26 cellular contexts compared by ENCODE assay signal in the genomic region with DNA sequence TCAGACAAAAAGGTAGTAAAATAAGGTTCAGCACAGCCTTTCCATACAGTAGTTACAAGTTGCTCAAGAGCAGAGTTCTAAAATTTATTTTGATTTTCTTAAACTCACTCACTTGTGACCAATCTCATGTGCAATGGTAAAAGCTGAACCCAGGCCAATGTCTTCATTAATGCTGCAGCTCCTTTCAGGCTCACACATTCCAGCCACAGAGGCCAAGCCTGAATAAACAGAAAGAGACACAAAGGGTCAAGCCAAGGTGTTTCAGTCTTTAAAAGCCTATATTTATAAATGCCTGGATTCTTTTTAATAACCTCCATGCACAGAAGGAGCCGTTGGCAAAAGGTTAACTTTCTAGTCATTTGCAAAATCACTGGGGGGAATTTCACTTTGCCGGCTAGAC.
DNase-seq lines count a peak whose midpoint lies in the region; ATAC-seq, FAIRE-seq and TF ChIP-seq lines count a peak whose summit lies in the region.
"Had no signal": no experiment of that assay in that cellular context is flagged by ENCODE, and none has a peak within 500 bp of the region (broad histone marks: within the 10 kb centered on the region; RNA-seq: fewer than 3 reads in every experiment).

No MANE protein-coding gene starts in this region.

- no peak for TF ChIP-seq RAD21 in HepG2 (CRISPR knock-in tag; IDR thresholded peaks at IDR 0.05)

- ATAC-seq in HepG2, result peak; percentile 86
- no peak for ATAC-seq in right lobe of liver
- ATAC-seq in upper lobe of right lung, result no peak
- ATAC-seq: activated CD8-positive, alpha-beta T cell treated with anti-CD3 and anti-CD28 coated beads for 36 hours; activated T-cell treated with anti-CD3 and anti-CD28 coated beads, Interleukin-2, amount 50 U/mL, for 4 hours; heart right ventricle; natural killer cell treated with Interleukin-12 subunit alpha and Interleukin-12 subunit beta and Interleukin-15 and Interleukin-18, amount 100 ng/mL, for 72 hours; stimulated activated effector memory CD8-positive, alpha-beta T cell treated with anti-CD3 and anti-CD28 coated beads, Interleukin-12 subunit alpha, Interleukin-12 subunit beta, amount 100 ng/mL, for 72 hours had no signal

- FAIRE-seq in HepG2 (lab: Jason Lieb, UNC), result no peak
- FAIRE-seq: A204.1 had no signal

- H3K27ac ChIP-seq in HepG2 (ENCODE audit: extremely low read length, insufficient read depth, low read length), result peak overlapping the region; percentile 23
- H3K27ac ChIP-seq in right lobe of liver, result no peak overlapping the region
- no peak overlapping the region for H3K27ac ChIP-seq in upper lobe of right lung
- H3K27ac ChIP-seq: heart right ventricle, SJSA1, thoracic aorta had no signal

- H3K4me1 Mint-ChIP-seq in chondrocyte (ENCODE audit: low read depth), result peaks cover 51% of the 10 kb centered on the region
- H3K4me1 Mint-ChIP-seq: activated naive CD4-positive, alpha-beta T cell treated with anti-CD3 and anti-CD28 coated beads, Interleukin-2, amount 50 U/mL, for 24 hours; CD14-positive monocyte; IgD-negative memory B cell; stimulated activated effector memory CD8-positive, alpha-beta T cell treated with anti-CD3 and anti-CD28 coated beads, Interleukin-12 subunit alpha, Interleukin-12 subunit beta, amount 100 ng/mL, for 72 hours had no signal

- peak overlapping the region; percentile 29; the same call in 1 of the 2 replicates for H3K4me2 ChIP-seq in HepG2 (ENCODE audit: low read depth, low read length)

- BruUV-seq in HepG2 (replicated peaks; lab: Mats Ljungman, UMichigan), result no TSS peak

- POLR2A ChIA-PET in HepG2 (lab: Yijun Ruan, JAX), result no interaction called here

- no peaks in the 10 kb centered on the region for H4K20me1 ChIP-seq in HepG2 (ENCODE audit: insufficient read depth, low read length)

- H3K36me3 ChIP-seq in HepG2 (replicated peaks in 1 of 2; ENCODE audit: control insufficient read depth in 1 of 2, insufficient read depth in 2 of 2, low read length in 2 of 2) (no peaks in the 10 kb centered on the region), right lobe of liver (no peaks in the 10 kb centered on the region), upper lobe of right lung (no peaks in the 10 kb centered on the region)
- H3K36me3 ChIP-seq: heart right ventricle, SJSA1, thoracic aorta had no signal

- WGBS in HepG2 (ENCODE audit: low lambda C conversion rate), result 7% methylated on average over 2 of the region's 2 CpGs
- 52% methylated on average over 2 of the region's 2 CpGs for WGBS in right lobe of liver (ENCODE audit: insufficient coverage, low coverage, low lambda C conversion rate, missing lambda C conversion rate)

- no peak overlapping the region for H3K9ac ChIP-seq in HepG2 (ENCODE audit: insufficient read depth, low read depth, low read length)

- H3K4me3 ChIP-seq in HepG2 (replicated peaks in 1 of 3; ENCODE audit: insufficient read depth in 1 of 3, low read depth in 2 of 3, low read length in 3 of 3), result no peak overlapping the region
- H3K4me3 ChIP-seq in right lobe of liver, result no peak overlapping the region
- H3K4me3 ChIP-seq in upper lobe of right lung, result no peak overlapping the region
- H3K4me3 ChIP-seq: heart right ventricle, SJSA1, thoracic aorta had no signal

- no peak overlapping the region for H3K4me3 Mint-ChIP-seq in chondrocyte (ENCODE audit: unreplicated experiment)
- H3K4me3 Mint-ChIP-seq: activated CD8-positive, alpha-beta T cell treated with anti-CD3 and anti-CD28 coated beads for 36 hours; activated naive CD4-positive, alpha-beta T cell treated with anti-CD3 and anti-CD28 coated beads, Interleukin-2, amount 50 U/mL, for 24 hours; activated T-cell treated with anti-CD3 and anti-CD28 coated beads, Interleukin-2, amount 50 U/mL, for 4 hours; CD14-positive monocyte; dendritic cell treated with granulocyte-macrophage colony-stimulating factor and Interleukin-4, amounts not matched to agents 40 ng/mL and 50 ng/mL, for 4 days; IgD-negative memory B cell; natural killer cell treated with Interleukin-12 subunit alpha and Interleukin-12 subunit beta and Interleukin-15 and Interleukin-18, amount 100 ng/mL, for 72 hours; stimulated activated effector memory CD8-positive, alpha-beta T cell treated with anti-CD3 and anti-CD28 coated beads, Interleukin-12 subunit alpha, Interleukin-12 subunit beta, amount 100 ng/mL, for 72 hours had no signal

- intact Hi-C loops in HepG2 (cut with micrococcal nuclease; ENCODE audit: unreplicated experiment) (loop anchor here (5.0 kb wide), 1 partner anchor 153 kb away; a partner anchor contains a TSS), right lobe of liver (cut with DNase I) (no loop called here), upper lobe of right lung (cut with DNase I) (no loop called here)

- H3K4me1 ChIP-seq in HepG2 (ENCODE audit: insufficient read depth, low read length) (peaks cover 54% of the 10 kb centered on the region), right lobe of liver (no peaks in the 10 kb centered on the region), upper lobe of right lung (no peaks in the 10 kb centered on the region)
- H3K4me1 ChIP-seq: heart right ventricle, SJSA1 had no signal

- H3K27me3 ChIP-seq in HepG2 (ENCODE audit: control insufficient read depth in 1 of 2, insufficient read depth in 2 of 2, low read length in 2 of 2), result no peaks in the 10 kb centered on the region
- H3K27me3 ChIP-seq in right lobe of liver, result no peaks in the 10 kb centered on the region
- H3K27me3 ChIP-seq in upper lobe of right lung, result no peaks in the 10 kb centered on the region
- H3K27me3 ChIP-seq: heart right ventricle, SJSA1 had no signal

- H2AFZ ChIP-seq in HepG2 (ENCODE audit: low read length), result no peak overlapping the region

- H3K9me3 ChIP-seq in HepG2 (ENCODE audit: low read length), result no peaks in the 10 kb centered on the region
- H3K9me3 ChIP-seq in right lobe of liver, result no peaks in the 10 kb centered on the region
- H3K9me3 ChIP-seq in upper lobe of right lung, result no peaks in the 10 kb centered on the region
- H3K9me3 ChIP-seq: heart right ventricle, SJSA1, thoracic aorta had no signal

- in situ Hi-C loops in HepG2 (cut with HindIII; ENCODE audit: extremely low pct_ligation_motif_present, low pct_unique_long_range_greater_than_20kb), result no loop called here

- H3K79me2 ChIP-seq in HepG2 (ENCODE audit: insufficient read depth, low read length), result no peaks in the 10 kb centered on the region

- peak overlapping the region; percentile 74 for H3K27ac Mint-ChIP-seq in chondrocyte (ENCODE audit: unreplicated experiment)
- H3K27ac Mint-ChIP-seq: activated CD8-positive, alpha-beta T cell treated with anti-CD3 and anti-CD28 coated beads for 36 hours; activated naive CD4-positive, alpha-beta T cell treated with anti-CD3 and anti-CD28 coated beads, Interleukin-2, amount 50 U/mL, for 24 hours; CD14-positive monocyte; dendritic cell treated with granulocyte-macrophage colony-stimulating factor and Interleukin-4, amounts not matched to agents 40 ng/mL and 50 ng/mL, for 4 days; IgD-negative memory B cell; natural killer cell treated with Interleukin-12 subunit alpha and Interleukin-12 subunit beta and Interleukin-15 and Interleukin-18, amount 100 ng/mL, for 72 hours; stimulated activated effector memory CD8-positive, alpha-beta T cell treated with anti-CD3 and anti-CD28 coated beads, Interleukin-12 subunit alpha, Interleukin-12 subunit beta, amount 100 ng/mL, for 72 hours had no signal

- TF ChIP-seq EP300 in HepG2 (IDR thresholded peaks at IDR 0.05; ENCODE audit: low read depth in 2 of 2, low read length in 2 of 2) (no peak), HepG2 (CRISPR knock-in tag; IDR thresholded peaks at IDR 0.05; ENCODE audit: borderline replicate concordance) (no peak)

- no peaks in the 10 kb centered on the region for H3K27me3 Mint-ChIP-seq in chondrocyte (ENCODE audit: low read depth)
- H3K27me3 Mint-ChIP-seq: activated CD8-positive, alpha-beta T cell treated with anti-CD3 and anti-CD28 coated beads for 36 hours; activated naive CD4-positive, alpha-beta T cell treated with anti-CD3 and anti-CD28 coated beads, Interleukin-2, amount 50 U/mL, for 24 hours; brain; dendritic cell treated with granulocyte-macrophage colony-stimulating factor and Interleukin-4, amounts not matched to agents 40 ng/mL and 50 ng/mL, for 4 days; IgD-negative memory B cell; natural killer cell treated with Interleukin-12 subunit alpha and Interleukin-12 subunit beta and Interleukin-15 and Interleukin-18, amount 100 ng/mL, for 72 hours had no signal

- CTCF ChIA-PET in HepG2 (lab: Yijun Ruan, JAX; ENCODE audit: low intra/inter-chr PET ratio, low total read pairs), result no interaction called here

- peaks cover 2% of the 10 kb centered on the region for H3K36me3 Mint-ChIP-seq in chondrocyte (ENCODE audit: low read depth)
- H3K36me3 Mint-ChIP-seq: activated naive CD4-positive, alpha-beta T cell treated with anti-CD3 and anti-CD28 coated beads, Interleukin-2, amount 50 U/mL, for 24 hours; brain; CD14-positive monocyte; natural killer cell treated with Interleukin-12 subunit alpha and Interleukin-12 subunit beta and Interleukin-15 and Interleukin-18, amount 100 ng/mL, for 72 hours; stimulated activated effector memory CD8-positive, alpha-beta T cell treated with anti-CD3 and anti-CD28 coated beads, Interleukin-12 subunit alpha, Interleukin-12 subunit beta, amount 100 ng/mL, for 72 hours had no signal

- TF ChIP-seq CTCF in HepG2 (CRISPR knock-in tag; IDR thresholded peaks at IDR 0.05) (no peak), right lobe of liver (IDR thresholded peaks at IDR 0.05) (no peak), chondrocyte (IDR thresholded peaks at IDR 0.05) (no peak), upper lobe of right lung (IDR thresholded peaks at IDR 0.05) (no peak)

- TF ChIP-seq POLR2A in HepG2 (IDR thresholded peaks at IDR 0.05; ENCODE audit: insufficient read depth in 1 of 2, low read depth in 2 of 2, low read length in 2 of 2) (no peak), right lobe of liver (IDR thresholded peaks at IDR 0.05) (no peak)

- H3K9me3 Mint-ChIP-seq in chondrocyte (ENCODE audit: low read depth), result no peaks in the 10 kb centered on the region
- H3K9me3 Mint-ChIP-seq: activated CD8-positive, alpha-beta T cell treated with anti-CD3 and anti-CD28 coated beads for 36 hours; activated naive CD4-positive, alpha-beta T cell treated with anti-CD3 and anti-CD28 coated beads, Interleukin-2, amount 50 U/mL, for 24 hours; activated T-cell treated with anti-CD3 and anti-CD28 coated beads, Interleukin-2, amount 50 U/mL, for 4 hours; brain; CD14-positive monocyte; dendritic cell treated with granulocyte-macrophage colony-stimulating factor and Interleukin-4, amounts not matched to agents 40 ng/mL and 50 ng/mL, for 4 days; IgD-negative memory B cell; natural killer cell treated with Interleukin-12 subunit alpha and Interleukin-12 subunit beta and Interleukin-15 and Interleukin-18, amount 100 ng/mL, for 72 hours; stimulated activated effector memory CD8-positive, alpha-beta T cell treated with anti-CD3 and anti-CD28 coated beads, Interleukin-12 subunit alpha, Interleukin-12 subunit beta, amount 100 ng/mL, for 72 hours had no signal

- peak; percentile 54 for DNase-seq in HepG2 (ENCODE audit: low spot score)
- no peak for DNase-seq in right lobe of liver
- DNase-seq in chondrocyte (ENCODE audit: low spot score), result no peak
- peak; percentile 73 for DNase-seq in iris pigment epithelial cell (ENCODE audit: low read depth)
- no peak for DNase-seq in CD1c-positive myeloid dendritic cell (ENCODE audit: extremely low spot score)
- no peak for DNase-seq in NCI-H510A (lab: John Stamatoyannopoulos, UW)
- no peak for DNase-seq in NCI-H2029 treated with DMSO at 0.1 percent for 48 hours (lab: John Stamatoyannopoulos, UW)
- no peak for DNase-seq in upper lobe of right lung
- DNase-seq: activated CD4-positive, CD25-positive, alpha-beta regulatory T cell; activated CD8-positive, alpha-beta T cell treated with anti-CD3 and anti-CD28 coated beads for 36 hours; activated T-cell treated with anti-CD3 and anti-CD28 coated beads, Interleukin-2, amount 50 U/mL, for 4 hours; DMS 273 treated with DMSO at 0.1 percent for 48 hours; heart right ventricle; NCI-H1105; NCI-H774; stimulated activated CD4-positive, alpha-beta T cell treated with anti-CD3 and anti-CD28 coated beads, Interleukin-15, amount 100 ng/mL, for 24 hours had no signal

Comparison
In these comparisons a context has a peak if more than half of its experiments do, and no peak if none do; other contexts are left out.
1. DNase-seq: peak in HepG2 (single experiment) and iris pigment epithelial cell (single experiment); none in right lobe of liver (0 of 3), chondrocyte (single experiment), CD1c-positive myeloid dendritic cell (single experiment), NCI-H510A (single experiment), NCI-H2029 treated with DMSO at 0.1 percent for 48 hours (single experiment) and upper lobe of right lung (single experiment).